ENCODE assay signal across 18 cellular contexts in genomic region chr2:208799397-208799796, GRCh38.
"Had no signal": no experiment of that assay in that cellular context is flagged by ENCODE, and none has a peak within 500 bp of the region (broad histone marks: within the 10 kb centered on the region; RNA-seq: fewer than 3 reads in every experiment).

No MANE protein-coding gene starts in this region.

- H3K4me1 Mint-ChIP-seq: T-cell had no signal

- H3K9ac ChIP-seq: SK-N-SH had no signal

- H3K36me3 Mint-ChIP-seq: T-cell had no signal

- H3K9me3 ChIP-seq: SK-N-SH had no signal

- DNase-seq: KBM-7, NCI-H1092, NCI-H1105 treated with DMSO at 0.1 percent for 48 hours, NCI-H1417 treated with DMSO at 0.1 percent for 48 hours, NCI-H146, NCI-H1930, NCI-H2081, NCI-H2107, NCI-H2227 treated with DMSO at 0.1 percent for 48 hours, NCI-H526 treated with DMSO at 0.1 percent for 48 hours, NCI-H748 treated with DMSO at 0.1 percent for 48 hours, PC-3, SHP77, SK-N-SH, SW 1271, T-cell had no signal

- H3K27ac Mint-ChIP-seq: T-cell had no signal

- H3K27me3 Mint-ChIP-seq: T-cell had no signal

- H3K27ac ChIP-seq: RWPE1 had no signal

- H3K4me3 Mint-ChIP-seq: T-cell had no signal

- ATAC-seq: Panc1, PC-3, T-cell had no signal

- H3K4me2 ChIP-seq: SK-N-SH had no signal
